ENCODE assay signal across 10 cellular contexts in the genomic region with DNA sequence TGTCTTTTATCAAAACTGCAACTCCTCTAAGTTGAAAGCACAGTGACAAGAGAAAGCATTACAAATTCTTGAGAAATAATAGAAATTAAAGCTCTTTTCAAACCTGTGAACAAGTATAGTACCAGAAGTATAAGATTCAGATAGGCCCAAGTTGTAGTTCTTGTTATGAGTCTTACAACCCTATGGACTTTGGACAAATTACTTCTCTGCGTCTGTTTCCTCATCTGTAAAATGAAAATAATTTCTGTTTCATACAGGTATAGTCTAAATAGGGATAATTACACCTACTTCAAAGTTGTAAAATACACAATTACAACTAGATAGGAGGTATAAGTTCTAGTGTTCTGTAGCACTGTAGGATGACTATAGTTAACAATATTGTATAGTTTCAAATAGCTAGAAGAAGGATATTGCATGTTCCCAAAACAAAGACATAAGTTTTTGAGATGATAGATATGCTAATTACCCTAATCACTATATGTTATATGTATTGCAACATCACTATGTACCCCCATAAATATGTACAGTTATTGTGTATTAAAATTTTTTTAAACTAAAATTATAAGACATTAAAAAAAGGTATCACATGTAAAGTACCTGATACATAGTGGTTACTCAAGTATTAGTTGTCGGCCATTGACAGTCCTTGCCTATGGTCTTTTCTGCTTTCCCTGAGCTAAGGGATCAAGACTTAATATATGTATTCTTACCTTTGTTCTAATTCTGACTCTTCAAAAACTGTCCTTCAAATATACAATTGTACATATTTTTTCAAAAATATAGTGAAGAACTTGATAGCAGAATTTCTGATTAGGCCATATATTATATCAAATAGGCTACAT. TPM values are rescaled to one million over a fixed set of nuclear protein-coding genes. Genes with fewer than 3 reads are reported as not detected.
DNase-seq lines count a peak whose midpoint lies in the region; ATAC-seq, FAIRE-seq and TF ChIP-seq lines count a peak whose summit lies in the region.
"Had no signal": no experiment of that assay in that cellular context is flagged by ENCODE, and none has a peak within 500 bp of the region (broad histone marks: within the 10 kb centered on the region; RNA-seq: fewer than 3 reads in every experiment).

No MANE protein-coding gene starts in this region.

- no peak for TF ChIP-seq EP300 in tibial nerve (IDR thresholded peaks at IDR 0.05)

- H3K36me3 ChIP-seq in ES-I3 (ENCODE audit: insufficient read depth, low read length): no peaks in the 10 kb centered on the region
- H3K36me3 ChIP-seq in KMS-11 (ENCODE audit: insufficient read depth): no peaks in the 10 kb centered on the region
- H3K36me3 ChIP-seq in tibial nerve: no peaks in the 10 kb centered on the region

- peak overlapping the region; percentile 85 for H3K4me3 Mint-ChIP-seq in neural crest cell

- H3K4me1 Mint-ChIP-seq in neural crest cell: peaks cover 52% of the 10 kb centered on the region

- H2AFZ ChIP-seq in KMS-11 (ENCODE audit: low read depth): no peak overlapping the region

- ATAC-seq in HG02588 (IDR thresholded peaks at IDR 0.05; ENCODE audit: unreplicated experiment) (no peak), GM19455 (IDR thresholded peaks at IDR 0.05; ENCODE audit: unreplicated experiment) (no peak)

- no peak for TF ChIP-seq CTCF in KMS-11 (conservative IDR thresholded peaks at IDR 0.05; ENCODE audit: low read depth, low read length)
- TF ChIP-seq CTCF in neural crest cell (conservative IDR thresholded peaks at IDR 0.05): no peak
- no peak for TF ChIP-seq CTCF in tibial nerve (IDR thresholded peaks at IDR 0.05)

- H3K9ac ChIP-seq in ES-I3 (ENCODE audit: low read depth, low read length): peak overlapping the region; percentile 48
- peak overlapping the region; percentile 86; the same call in 1 of the 2 replicates for H3K9ac ChIP-seq in KMS-11

- WGBS in tibial nerve, 2 donors: 94 to 96% methylated on average over 2 of the region's 2 CpGs

- no peak for TF ChIP-seq POLR2A in tibial nerve (IDR thresholded peaks at IDR 0.05)

- DNase-seq in neural crest cell (ENCODE audit: low read depth, low spot score): no peak
- no peak for DNase-seq in cerebellum (ENCODE audit: low spot score)
- no peak for DNase-seq in tibial nerve (ENCODE audit: low spot score in 2 of 2)
- DNase-seq: activated CD4-positive, alpha-beta T cell treated with anti-CD3 and anti-CD28 coated beads, Interleukin-2, amount 50 U/mL, for 4 hours; NCI-H2171 treated with DMSO at 0.1 percent for 48 hours had no signal

- peaks cover 11% of the 10 kb centered on the region; the same call in 1 of the 2 replicates for H4K20me1 ChIP-seq in KMS-11 (ENCODE audit: insufficient read depth)

- peak; percentile 57 for FAIRE-seq in colon (lab: Jason Lieb, UNC)

- H3K4me3 ChIP-seq in KMS-11 (IDR thresholded peaks at IDR 0.05; ENCODE audit: insufficient read depth, low read depth, low read length) (no peak overlapping the region), tibial nerve (peak overlapping the region in 2 of 4 donors; percentile 74 to 96)

- H3K9me3 ChIP-seq in ES-I3 (ENCODE audit: control insufficient read depth, insufficient read depth, low read length): no peaks in the 10 kb centered on the region
- no peaks in the 10 kb centered on the region for H3K9me3 ChIP-seq in tibial nerve

- H3K27me3 ChIP-seq in KMS-11 (ENCODE audit: insufficient read depth, low read depth): no peaks in the 10 kb centered on the region
- H3K27me3 ChIP-seq in tibial nerve: no peaks in the 10 kb centered on the region

- peak overlapping the region; percentile 95 for H3K4me2 ChIP-seq in KMS-11

- no peaks in the 10 kb centered on the region for H3K27me3 Mint-ChIP-seq in neural crest cell (ENCODE audit: low read depth)

- peaks cover 26% of the 10 kb centered on the region for H3K79me2 ChIP-seq in KMS-11 (ENCODE audit: insufficient read depth, low read depth)

- no peaks in the 10 kb centered on the region for H3K36me3 Mint-ChIP-seq in neural crest cell (ENCODE audit: low read depth)

- H3K27ac ChIP-seq in KMS-11 (peak overlapping the region; percentile 88; the same call in 1 of the 2 replicates), tibial nerve (peak overlapping the region in 2 of 4 donors; percentile 96 to 99)

- peaks cover 13% of the 10 kb centered on the region for H3K4me1 ChIP-seq in ES-I3 (ENCODE audit: insufficient read depth, low read length)
- peaks cover 60% of the 10 kb centered on the region for H3K4me1 ChIP-seq in KMS-11 (ENCODE audit: low read depth, poor library complexity, severe bottlenecking)
- peaks cover 0 to 50% (median 25%) of the 10 kb centered on the region in 4 donors for H3K4me1 ChIP-seq in tibial nerve

- H3K9me3 Mint-ChIP-seq in neural crest cell: no peaks in the 10 kb centered on the region

- H3K27ac Mint-ChIP-seq in neural crest cell (ENCODE audit: unreplicated experiment): no peak overlapping the region

RNA-seq across cellular contexts. Expression of gene WASL, which starts 1.8 kb away (rescaled TPM):
- 30.4 and 32.5 TPM in 2 replicates for total RNA-seq in neural crest cell
- 34.0 TPM for total RNA-seq in cerebellum
- 10 to 100 TPM; 32.6 to 40.0 (median 37.3) TPM for total RNA-seq in tibial nerve
